16 cellular contexts compared by ENCODE assay signal in genomic region chr14:101589486-101590015, GRCh38. TPM values are rescaled to one million over a fixed set of nuclear protein-coding genes. Genes with fewer than 3 reads are reported as not detected.
A peak's percentile ranks its signal among the peaks of the same experiment; 100 is the strongest.
DNase-seq lines count a peak whose midpoint lies in the region; ATAC-seq and TF ChIP-seq lines count a peak whose summit lies in the region.
"Had no signal": no experiment of that assay in that cellular context is flagged by ENCODE, and none has a peak within 500 bp of the region (broad histone marks: within the 10 kb centered on the region; RNA-seq: fewer than 3 reads in every experiment).

No MANE protein-coding gene starts in this region.

- TF ChIP-seq EP300 in SK-N-SH (IDR thresholded peaks at IDR 0.05; ENCODE audit: borderline replicate concordance in 1 of 2, low read depth in 1 of 2, low read length in 1 of 2): no peak

- H3K27ac Mint-ChIP-seq in glutamatergic neuron (ENCODE audit: unreplicated experiment) (no peak overlapping the region), natural killer cell (no peak overlapping the region)
- H3K27ac Mint-ChIP-seq in activated CD4-positive, alpha-beta T cell treated with anti-CD3 and anti-CD28 coated beads, Interleukin-2, amount 10 ng/mL, durations not matched to agents 24 days and 14 days: no peak overlapping the region
- H3K27ac Mint-ChIP-seq: H9 had no signal

- H3K9me3 ChIP-seq in SK-N-SH (no peaks in the 10 kb centered on the region), osteoblast (ENCODE audit: low read depth, low read length) (no peaks in the 10 kb centered on the region)

- H2AFZ ChIP-seq in SK-N-SH (ENCODE audit: low read depth) (no peak overlapping the region), osteoblast (ENCODE audit: low read length) (no peak overlapping the region)

- TF ChIP-seq CTCF in SK-N-SH (IDR thresholded peaks at IDR 0.05) (no peak), glutamatergic neuron (IDR thresholded peaks at IDR 0.05; ENCODE audit: partially characterized antibody, unreplicated experiment) (no peak), osteoblast (IDR thresholded peaks at IDR 0.05; ENCODE audit: extremely low read depth, low read depth, low read length) (no peak), natural killer cell (IDR thresholded peaks at IDR 0.05) (no peak)

- ATAC-seq in SK-N-SH treated with all-trans-retinoic acid at 6 μM for 48 hours (no peak), natural killer cell (no peak)
- ATAC-seq: GM12878 had no signal

- H3K4me2 ChIP-seq in SK-N-SH (no peak overlapping the region), osteoblast (ENCODE audit: insufficient read depth, low read length) (no peak overlapping the region)

- H3K9ac ChIP-seq in SK-N-SH: no peak overlapping the region

- H3K36me3 Mint-ChIP-seq in glutamatergic neuron (ENCODE audit: unreplicated experiment) (no peaks in the 10 kb centered on the region), natural killer cell (no peaks in the 10 kb centered on the region)
- no peaks in the 10 kb centered on the region for H3K36me3 Mint-ChIP-seq in activated CD4-positive, alpha-beta T cell treated with anti-CD3 and anti-CD28 coated beads, Interleukin-2, amount 10 ng/mL, durations not matched to agents 24 days and 14 days (ENCODE audit: low read depth)
- H3K36me3 Mint-ChIP-seq: CD4-positive, CD25-positive, alpha-beta regulatory T cell had no signal

- intact Hi-C loops in natural killer cell (cut with micrococcal nuclease): no loop called here
- intact Hi-C loops in activated CD4-positive, alpha-beta T cell treated with anti-CD3 and anti-CD28 coated beads, Interleukin-2, amount 10 ng/mL, durations not matched to agents 24 days and 14 days (cut with micrococcal nuclease): no loop called here

- H3K27ac ChIP-seq in SK-N-SH (ENCODE audit: low read depth in 2 of 2, low read length in 1 of 2) (peak overlapping the region in 1 of 2 experiments; percentile 47; a peak in 1 of 4 replicates), osteoblast (ENCODE audit: low read depth, low read length) (no peak overlapping the region)
- H3K27ac ChIP-seq: 22Rv1 had no signal

- TF ChIP-seq RAD21 in SK-N-SH (IDR thresholded peaks at IDR 0.05; ENCODE audit: low read length): no peak

- H3K4me1 ChIP-seq in SK-N-SH (ENCODE audit: control insufficient read depth in 1 of 2, insufficient read depth in 2 of 2, low read depth in 1 of 2, low read length in 1 of 2) (peaks cover 0 to 33% of the 10 kb centered on the region in 2 experiments; a peak in 1 of 4 replicates), osteoblast (ENCODE audit: insufficient read depth, low read length) (no peaks in the 10 kb centered on the region)

- CTCF ChIA-PET in SK-N-SH (lab: Yijun Ruan, JAX): interaction anchor here (0.8 to 2.3 kb wide), 4 partner anchors 24 to 684 kb away, joined by 3 to 7 read pairs (median 5); no protein-coding TSS in a partner anchor

- no peaks in the 10 kb centered on the region for H3K27me3 ChIP-seq in SK-N-SH (ENCODE audit: insufficient read depth)
- no peaks in the 10 kb centered on the region for H3K27me3 ChIP-seq in osteoblast (ENCODE audit: insufficient read depth, low read length)

- WGBS in SK-N-SH (ENCODE audit: low lambda C conversion rate): 11% methylated on average over 3 of the region's 3 CpGs

- no peaks in the 10 kb centered on the region for H3K36me3 ChIP-seq in SK-N-SH (replicated peaks in 1 of 2; ENCODE audit: control insufficient read depth in 1 of 2, insufficient read depth in 2 of 2, low read length in 1 of 2)
- H3K36me3 ChIP-seq in osteoblast (ENCODE audit: insufficient read depth, low read length): no peaks in the 10 kb centered on the region

- H3K9me3 Mint-ChIP-seq in glutamatergic neuron (ENCODE audit: unreplicated experiment) (peaks cover 12% of the 10 kb centered on the region), natural killer cell (no peaks in the 10 kb centered on the region)
- no peaks in the 10 kb centered on the region for H3K9me3 Mint-ChIP-seq in activated CD4-positive, alpha-beta T cell treated with anti-CD3 and anti-CD28 coated beads, Interleukin-2, amount 10 ng/mL, durations not matched to agents 24 days and 14 days
- H3K9me3 Mint-ChIP-seq: H9 had no signal

- no peaks in the 10 kb centered on the region for H3F3A ChIP-seq in SK-N-SH (replicated peaks; ENCODE audit: insufficient read depth)

- H4K20me1 ChIP-seq in SK-N-SH (ENCODE audit: insufficient read depth): no peaks in the 10 kb centered on the region
- no peaks in the 10 kb centered on the region for H4K20me1 ChIP-seq in osteoblast (ENCODE audit: insufficient read depth, low read length)

- H3K4me3 ChIP-seq in SK-N-SH (ENCODE audit: low read depth in 2 of 2, low read length in 1 of 2): no peak overlapping the region
- H3K4me3 ChIP-seq in osteoblast (ENCODE audit: insufficient read depth, low read length): no peak overlapping the region
- H3K4me3 ChIP-seq: GM12878 had no signal

- DNase-seq in SK-N-SH (peak; percentile 29), glutamatergic neuron (peak; percentile 13), osteoblast (ENCODE audit: insufficient read length, low spot score, missing footprints) (peak; percentile 60), natural killer cell (no peak), GM19238 (ENCODE audit: insufficient read length, low spot score) (no peak)
- no peak for DNase-seq in activated CD4-positive, alpha-beta T cell treated with anti-CD3 and anti-CD28 coated beads, Interleukin-2, amount 10 ng/mL, durations not matched to agents 24 days and 14 days
- DNase-seq: CD4-positive, CD25-positive, alpha-beta regulatory T cell; GOT3; H9 had no signal

- H3K4me1 Mint-ChIP-seq in glutamatergic neuron (ENCODE audit: low read depth, unreplicated experiment) (peaks cover 4% of the 10 kb centered on the region), natural killer cell (peaks cover 15 to 20% of the 10 kb centered on the region in 2 donors)
- peaks cover 4% of the 10 kb centered on the region for H3K4me1 Mint-ChIP-seq in activated CD4-positive, alpha-beta T cell treated with anti-CD3 and anti-CD28 coated beads, Interleukin-2, amount 10 ng/mL, durations not matched to agents 24 days and 14 days

- POLR2A ChIA-PET in SK-N-SH (lab: Yijun Ruan, JAX): no interaction called here

- H3K4me3 Mint-ChIP-seq in glutamatergic neuron (ENCODE audit: unreplicated experiment) (no peak overlapping the region), natural killer cell (no peak overlapping the region)
- H3K4me3 Mint-ChIP-seq in activated CD4-positive, alpha-beta T cell treated with anti-CD3 and anti-CD28 coated beads, Interleukin-2, amount 10 ng/mL, durations not matched to agents 24 days and 14 days: no peak overlapping the region
- H3K4me3 Mint-ChIP-seq: CD4-positive, CD25-positive, alpha-beta regulatory T cell; H9 had no signal

- H3K79me2 ChIP-seq in SK-N-SH (ENCODE audit: insufficient read depth) (no peaks in the 10 kb centered on the region), osteoblast (ENCODE audit: insufficient read depth, low read length) (no peaks in the 10 kb centered on the region)

- H3K9me2 ChIP-seq in SK-N-SH: no peaks in the 10 kb centered on the region

- H3K27me3 Mint-ChIP-seq in glutamatergic neuron (ENCODE audit: unreplicated experiment): peaks cover 8% of the 10 kb centered on the region
- H3K27me3 Mint-ChIP-seq in natural killer cell (ENCODE audit: low read depth in 2 of 2): peaks cover 0 to 3% of the 10 kb centered on the region in 2 donors
- H3K27me3 Mint-ChIP-seq in activated CD4-positive, alpha-beta T cell treated with anti-CD3 and anti-CD28 coated beads, Interleukin-2, amount 10 ng/mL, durations not matched to agents 24 days and 14 days: peaks cover 2% of the 10 kb centered on the region
- H3K27me3 Mint-ChIP-seq: CD4-positive, CD25-positive, alpha-beta regulatory T cell had no signal

TF ChIP-seq in SK-N-SH, 30 proteins besides CTCF, POLR2A, EP300 and RAD21:
- TF ChIP-seq EZH2phosphoT487 (IDR thresholded peaks at IDR 0.05; ENCODE audit: borderline replicate concordance, low read depth) (no peak), RFX5 (IDR thresholded peaks at IDR 0.05; ENCODE audit: low read length) (no peak), NFIC (IDR thresholded peaks at IDR 0.05; ENCODE audit: borderline replicate concordance) (no peak)

TF ChIP-seq in SK-N-SH treated with all-trans-retinoic acid at 6 μM for 48 hours, 23 proteins besides CTCF, POLR2A, EP300 and RAD21:
- no peak for TF ChIP-seq ISL1 (CRISPR knock-in tag; IDR thresholded peaks at IDR 0.05)
- TF ChIP-seq ZFP3 (CRISPR knock-in tag; IDR thresholded peaks at IDR 0.05): no peak
- TF ChIP-seq ZNF70 (CRISPR knock-in tag; IDR thresholded peaks at IDR 0.05): no peak
- no peak for TF ChIP-seq SNAI2 (CRISPR knock-in tag; IDR thresholded peaks at IDR 0.05)

RNA-seq across cellular contexts. Expression of gene DIO3, which starts 28.3 kb away (rescaled TPM):
- polyA plus RNA-seq in SK-N-SH (2012; rRNA removed): 0.03 TPM in 1 of 2 replicates, not detected in the other
- 0.01 TPM in 2 replicates for polyA plus RNA-seq in SK-N-SH (2012; cell fraction: cytosol; rRNA removed)
- polyA plus RNA-seq in SK-N-SH (2012; cell fraction: nucleus; rRNA removed): not detected in 2 replicates
- total RNA-seq in glutamatergic neuron (ENCODE audit: unreplicated experiment): not detected
- total RNA-seq in osteoblast: not detected in 2 replicates
- total RNA-seq in natural killer cell: not detected
- total RNA-seq in activated CD4-positive, alpha-beta T cell treated with anti-CD3 and anti-CD28 coated beads, Interleukin-2, amount 10 ng/mL, durations not matched to agents 24 days and 14 days: not detected in 2 replicates
- total RNA-seq: A673; CD4-positive, CD25-positive, alpha-beta regulatory T cell; Daoy; GM12878; H9; HT1080 had no signal
- polyA plus RNA-seq: BJ; CD4-positive, CD25-positive, alpha-beta regulatory T cell; GM12878 had no signal

Comparison
In these comparisons a context has a peak if more than half of its experiments do, and no peak if none do; other contexts are left out.
1. DNase-seq: peak in SK-N-SH (single experiment), glutamatergic neuron (single experiment) and osteoblast (single experiment); none in natural killer cell (single experiment), GM19238 (single experiment) and activated CD4-positive, alpha-beta T cell treated with anti-CD3 and anti-CD28 coated beads, Interleukin-2, amount 10 ng/mL, durations not matched to agents 24 days and 14 days (single experiment).